11 cellular contexts compared by ENCODE assay signal in genomic region chr12:99059824-99060526, GRCh38.
A peak's percentile ranks its signal among the peaks of the same experiment; 100 is the strongest.
DNase-seq lines count a peak whose midpoint lies in the region; ATAC-seq and TF ChIP-seq lines count a peak whose summit lies in the region.
"Had no signal": no experiment of that assay in that cellular context is flagged by ENCODE, and none has a peak within 500 bp of the region (broad histone marks: within the 10 kb centered on the region; RNA-seq: fewer than 3 reads in every experiment).

No MANE protein-coding gene starts in this region.

- no peaks in the 10 kb centered on the region for H3F3A ChIP-seq in GM23248 (ENCODE audit: insufficient read depth)

- no peak overlapping the region for H3K9ac ChIP-seq in GM23248
- H3K9ac ChIP-seq in SK-N-MC (ENCODE audit: insufficient read length): no peak overlapping the region

- H2AFZ ChIP-seq in GM23248: no peak overlapping the region; the same call in 1 of the 2 replicates

- no peaks in the 10 kb centered on the region for H3K4me1 ChIP-seq in GM23248 (ENCODE audit: insufficient read depth)
- H3K4me1 ChIP-seq in psoas muscle: no peaks in the 10 kb centered on the region
- no peaks in the 10 kb centered on the region for H3K4me1 ChIP-seq in esophagus squamous epithelium
- H3K4me1 ChIP-seq: Caco-2 had no signal

- no peaks in the 10 kb centered on the region for H3K9me3 ChIP-seq in GM23248 (ENCODE audit: low read depth)
- H3K9me3 ChIP-seq in SK-N-MC (ENCODE audit: low read depth, low read length): no peaks in the 10 kb centered on the region
- H3K9me3 ChIP-seq in psoas muscle: no peaks in the 10 kb centered on the region
- H3K9me3 ChIP-seq in esophagus squamous epithelium: no peaks in the 10 kb centered on the region
- H3K9me3 ChIP-seq: Caco-2, right lobe of liver had no signal

- no peak for TF ChIP-seq POLR2A in esophagus squamous epithelium (IDR thresholded peaks at IDR 0.05)

- no peaks in the 10 kb centered on the region for H3K79me2 ChIP-seq in GM23248 (ENCODE audit: insufficient read depth)

- H3K36me3 ChIP-seq in GM23248 (ENCODE audit: low read depth) (no peaks in the 10 kb centered on the region), SK-N-MC (ENCODE audit: insufficient read depth, low read length) (no peaks in the 10 kb centered on the region), psoas muscle (ENCODE audit: insufficient read depth in 1 of 2, low read depth in 1 of 2) (no peaks in the 10 kb centered on the region), esophagus squamous epithelium (no peaks in the 10 kb centered on the region)
- H3K36me3 ChIP-seq: right lobe of liver had no signal

- TF ChIP-seq CTCF in psoas muscle (IDR thresholded peaks at IDR 0.05): no peak
- TF ChIP-seq CTCF in esophagus squamous epithelium (IDR thresholded peaks at IDR 0.05): no peak

- intact Hi-C loops in left cardiac atrium (cut with DNase I) (no loop called here), psoas muscle (cut with DNase I) (no loop called here), esophagus squamous epithelium (cut with DNase I) (no loop called here)

- H3K27ac ChIP-seq in GM23248: no peak overlapping the region
- peak overlapping the region; percentile 35 for H3K27ac ChIP-seq in SK-N-MC
- H3K27ac ChIP-seq in psoas muscle: no peak overlapping the region
- H3K27ac ChIP-seq in esophagus squamous epithelium: no peak overlapping the region
- H3K27ac ChIP-seq: right lobe of liver had no signal

- no peak overlapping the region for H3K4me3 ChIP-seq in GM23248
- peak overlapping the region; percentile 37 for H3K4me3 ChIP-seq in SK-N-MC
- H3K4me3 ChIP-seq in psoas muscle: no peak overlapping the region
- no peak overlapping the region for H3K4me3 ChIP-seq in esophagus squamous epithelium
- H3K4me3 ChIP-seq: right lobe of liver had no signal

- H3K27me3 ChIP-seq in GM23248 (replicated peaks; ENCODE audit: insufficient read depth) (no peaks in the 10 kb centered on the region), psoas muscle (ENCODE audit: insufficient read depth in 3 of 3, low read length in 2 of 3) (no peaks in the 10 kb centered on the region), esophagus squamous epithelium (no peaks in the 10 kb centered on the region)
- H3K27me3 ChIP-seq: right lobe of liver had no signal

- H4K20me1 ChIP-seq in GM23248 (ENCODE audit: insufficient read depth): no peaks in the 10 kb centered on the region

- 9 to 11% methylated on average over 10 of the region's 10 CpGs for WGBS in GM23248 (ENCODE audit: low coverage in 1 of 2, low lambda C conversion rate in 2 of 2, missing lambda C conversion rate in 2 of 2), 2 experiments
- 24 to 29% (median 27%) methylated on average over 10 of the region's 10 CpGs for WGBS in psoas muscle, 3 donors
- WGBS in esophagus squamous epithelium, 2 donors: 69 to 73% methylated on average over 10 of the region's 10 CpGs

- no peaks in the 10 kb centered on the region for H3K9me2 ChIP-seq in GM23248 (ENCODE audit: insufficient read depth)

- in situ Hi-C loops in GM23248 (cut with MboI): no loop called here

- peak; percentile 86 to 88 for ATAC-seq in left cardiac atrium
- peak; percentile 40 to 89 (median 80) for ATAC-seq in psoas muscle
- ATAC-seq: right lobe of liver had no signal

- DNase-seq in GM23248 (peak; percentile 46), SK-N-MC (ENCODE audit: low read depth, low spot score) (peak; percentile 51), left cardiac atrium (peak; percentile 53), psoas muscle (peak; percentile 20 to 60), midbrain (lab: John Stamatoyannopoulos, UW) (no peak), NCI-H526 treated with DMSO at 0.1 percent for 48 hours (lab: John Stamatoyannopoulos, UW) (no peak), esophagus squamous epithelium (lab: John Stamatoyannopoulos, UW) (no peak), OCI-M2 (lab: John Stamatoyannopoulos, UW; ENCODE audit: unreplicated experiment) (no peak)
- DNase-seq: activated T-cell treated with anti-CD3 and anti-CD28 coated beads for 4 hours, Caco-2, right lobe of liver had no signal

- H3K4me2 ChIP-seq in GM23248 (ENCODE audit: unreplicated experiment): no peak overlapping the region

Comparison
In these comparisons a context has a peak if more than half of its experiments do, and no peak if none do; other contexts are left out.
1. DNase-seq: peak in GM23248 (single experiment), SK-N-MC (single experiment), left cardiac atrium (single experiment) and psoas muscle (2 of 2); none in midbrain (single experiment), NCI-H526 treated with DMSO at 0.1 percent for 48 hours (single experiment), esophagus squamous epithelium (single experiment) and OCI-M2 (single experiment).